ENCODE assay signal across 9 cellular contexts in genomic region chr5:14440598-14441401, GRCh38.
A peak's percentile ranks its signal among the peaks of the same experiment; 100 is the strongest.
DNase-seq lines count a peak whose midpoint lies in the region; ATAC-seq and TF ChIP-seq lines count a peak whose summit lies in the region.
"Had no signal": no experiment of that assay in that cellular context is flagged by ENCODE, and none has a peak within 500 bp of the region (broad histone marks: within the 10 kb centered on the region; RNA-seq: fewer than 3 reads in every experiment).

No MANE protein-coding gene starts in this region.

- H3K9me3 Mint-ChIP-seq in T-helper 2 cell treated with Interferon-gamma antibody and Interleukin-4, amounts not matched to agents 5 μg/mL and 100 μg/mL, for 36 hours, result no peaks in the 10 kb centered on the region

- no peak overlapping the region for H3K27ac Mint-ChIP-seq in T-helper 2 cell treated with Interferon-gamma antibody and Interleukin-4, amounts not matched to agents 5 μg/mL and 100 μg/mL, for 36 hours

- peak; percentile 49 to 90 for ATAC-seq in upper lobe of left lung (ENCODE audit: low FRiP score in 2 of 2)
- ATAC-seq in GM18520 (IDR thresholded peaks at IDR 0.05; ENCODE audit: unreplicated experiment), result no peak

- 74 to 75% methylated on average over 30 to 40 of the region's 40 CpGs for WGBS in upper lobe of left lung, 2 donors

- H3K4me3 ChIP-seq in epithelial cell of esophagus (ENCODE audit: low read length) (peak overlapping the region; percentile 52), muscle layer of colon (ENCODE audit: low read depth in 1 of 2, low read length in 2 of 2) (peak overlapping the region; percentile 34 to 78), upper lobe of left lung (peak overlapping the region in 3 of 4 donors; percentile 12 to 31 (median 29))

- DNase-seq in NCI-H2171 treated with DMSO at 0.1 percent for 48 hours (lab: John Stamatoyannopoulos, UW) (peak; percentile 93), epithelial cell of esophagus (ENCODE audit: low read depth) (peak; percentile 65), upper lobe of left lung (peak in 1 of 2 donors; percentile 91), H4 (ENCODE audit: low spot score) (no peak), DMS153 treated with DMSO at 0.1 percent for 48 hours (lab: John Stamatoyannopoulos, UW; ENCODE audit: unreplicated experiment) (no peak)
- no peak for DNase-seq in T-helper 2 cell treated with Interferon-gamma antibody and Interleukin-4, amounts not matched to agents 5 μg/mL and 100 μg/mL, for 36 hours (ENCODE audit: low spot score)
- DNase-seq: small intestine had no signal

- peak overlapping the region; percentile 54 for H3K27ac ChIP-seq in muscle layer of colon (ENCODE audit: low read depth, low read length)
- peak overlapping the region in 2 of 4 donors; percentile 35 to 36 for H3K27ac ChIP-seq in upper lobe of left lung

- no peak overlapping the region for H3K4me3 Mint-ChIP-seq in T-helper 2 cell treated with Interferon-gamma antibody and Interleukin-4, amounts not matched to agents 5 μg/mL and 100 μg/mL, for 36 hours

- no peaks in the 10 kb centered on the region for H3K9me3 ChIP-seq in muscle layer of colon (ENCODE audit: low read length)
- H3K9me3 ChIP-seq in upper lobe of left lung, result no peaks in the 10 kb centered on the region

- H3K27me3 ChIP-seq in muscle layer of colon (ENCODE audit: control insufficient read depth in 1 of 2, insufficient read depth in 2 of 2, low read length in 2 of 2) (no peaks in the 10 kb centered on the region), upper lobe of left lung (no peaks in the 10 kb centered on the region)

- peaks cover 25% of the 10 kb centered on the region for H3K4me1 Mint-ChIP-seq in T-helper 2 cell treated with Interferon-gamma antibody and Interleukin-4, amounts not matched to agents 5 μg/mL and 100 μg/mL, for 36 hours (ENCODE audit: low read depth)

- H3K9ac ChIP-seq in muscle layer of colon (ENCODE audit: low read length), result peak overlapping the region; percentile 34

- H3K36me3 ChIP-seq in muscle layer of colon (ENCODE audit: insufficient read depth, low read length), result no peaks in the 10 kb centered on the region
- peaks cover 0 to 9% (median 4%) of the 10 kb centered on the region in 4 donors for H3K36me3 ChIP-seq in upper lobe of left lung

- H3K27me3 Mint-ChIP-seq in T-helper 2 cell treated with Interferon-gamma antibody and Interleukin-4, amounts not matched to agents 5 μg/mL and 100 μg/mL, for 36 hours (ENCODE audit: low read depth), result peaks cover 3% of the 10 kb centered on the region

- no peak for TF ChIP-seq EP300 in upper lobe of left lung (IDR thresholded peaks at IDR 0.05)

- H3K36me3 Mint-ChIP-seq in T-helper 2 cell treated with Interferon-gamma antibody and Interleukin-4, amounts not matched to agents 5 μg/mL and 100 μg/mL, for 36 hours (ENCODE audit: low read depth), result no peaks in the 10 kb centered on the region

- no peak for TF ChIP-seq CTCF in epithelial cell of esophagus (IDR thresholded peaks at IDR 0.05; ENCODE audit: insufficient read depth, low read depth, low read length, missing control alignments)
- TF ChIP-seq CTCF in upper lobe of left lung (IDR thresholded peaks at IDR 0.05), result no peak

- TF ChIP-seq POLR2A in upper lobe of left lung (IDR thresholded peaks at IDR 0.05), result no peak

- peaks cover 44% of the 10 kb centered on the region for H3K4me1 ChIP-seq in muscle layer of colon (ENCODE audit: insufficient read depth, low read length)
- H3K4me1 ChIP-seq in upper lobe of left lung, result peaks cover 0 to 13% (median 0%) of the 10 kb centered on the region in 4 donors

Comparison
In these comparisons a context has a peak if more than half of its experiments do, and no peak if none do; other contexts are left out.
1. DNase-seq: peak in NCI-H2171 treated with DMSO at 0.1 percent for 48 hours (single experiment) and epithelial cell of esophagus (single experiment); none in T-helper 2 cell treated with Interferon-gamma antibody and Interleukin-4, amounts not matched to agents 5 μg/mL and 100 μg/mL, for 36 hours (single experiment), H4 (single experiment) and DMS153 treated with DMSO at 0.1 percent for 48 hours (single experiment).
2. Peak in every context shown above with its lines, with median percentiles within 50 percentile points of each other: H3K4me3 ChIP-seq.